ENCODE assay signal across 28 cellular contexts in the genomic region with DNA sequence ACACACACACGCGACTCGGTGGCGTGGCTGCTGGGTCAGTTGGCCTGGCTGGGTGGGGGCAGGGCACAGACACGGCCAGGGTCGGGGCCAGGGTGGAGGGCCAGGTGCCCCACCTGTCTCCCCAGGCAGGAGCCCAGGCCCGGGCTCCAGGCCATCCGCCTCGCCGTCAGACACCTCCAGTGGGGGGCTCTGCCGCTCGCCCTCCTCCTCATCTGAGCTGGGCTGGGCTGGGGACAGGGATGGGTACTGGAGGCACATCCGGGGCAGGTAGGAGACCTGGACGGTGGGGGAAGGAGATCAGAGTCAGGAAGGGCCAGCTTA. TPM values are rescaled to one million over a fixed set of nuclear protein-coding genes. Genes with fewer than 3 reads are reported as not detected.
"Had no signal": no experiment of that assay in that cellular context is flagged by ENCODE, and none has a peak within 500 bp of the region (broad histone marks: within the 10 kb centered on the region; RNA-seq: fewer than 3 reads in every experiment).

No MANE protein-coding gene starts in this region.

- H3K27me3 ChIP-seq: hepatocyte, suprapubic skin, transverse colon, vagina had no signal

- H2AFZ ChIP-seq: hepatocyte, parathyroid adenoma had no signal

- H3K36me3 ChIP-seq: suprapubic skin, transverse colon, vagina had no signal

- ATAC-seq: activated CD4-positive, CD25-positive, alpha-beta regulatory T cell treated with anti-CD3 and anti-CD28 coated beads, Interleukin-2, amount 50 U/mL, for 24 hours; activated naive CD4-positive, alpha-beta T cell treated with anti-CD3 and anti-CD28 coated beads, Interleukin-2, amount 50 U/mL, for 72 hours; activated T-helper 17 cell treated with anti-CD3 and anti-CD28 coated beads, Interleukin-2, amount 50 U/mL, for 72 hours; esophagus mucosa; left lobe of liver; right cardiac atrium; stimulated activated naive CD8-positive, alpha-beta T cell treated with anti-CD3 and anti-CD28 coated beads, Interleukin-15, amount 100 ng/mL, for 72 hours had no signal

- H3K27ac ChIP-seq: hepatocyte, parathyroid adenoma, suprapubic skin, transverse colon, vagina, VCaP had no signal

- H3K4me2 ChIP-seq: hepatocyte had no signal

- DNase-seq: activated CD4-positive, alpha-beta T cell treated with anti-CD3 and anti-CD28 coated beads, Interleukin-2, amount 10 ng/mL, durations not matched to agents 24 days and 14 days; activated T-cell treated with anti-CD3 and anti-CD28 coated beads, Interleukin-2, amount 50 U/mL, for 24 hours; effector memory CD4-positive, alpha-beta T cell; foreskin melanocyte; immature natural killer cell; stimulated activated CD4-positive, alpha-beta T cell treated with anti-CD3 and anti-CD28 coated beads, Interleukin-12 subunit alpha, Interleukin-12 subunit beta, amount 100 ng/mL, for 4 hours; stimulated activated naive CD8-positive, alpha-beta T cell treated with anti-CD3 and anti-CD28 coated beads, Interleukin-15, amount 100 ng/mL, for 72 hours; transverse colon had no signal

- H3K79me2 ChIP-seq: hepatocyte, parathyroid adenoma had no signal

- FAIRE-seq: astrocyte, colon, endothelial cell of umbilical vein had no signal

- H3K9ac ChIP-seq: parathyroid adenoma had no signal

- H3K9me3 ChIP-seq: suprapubic skin, transverse colon, vagina had no signal

- H3K4me3 ChIP-seq: hepatocyte, suprapubic skin, transverse colon, vagina had no signal

RNA-seq across cellular contexts. Expression of a gene that starts 6.2 kb away (rescaled TPM):
- total RNA-seq: activated CD4-positive, alpha-beta T cell treated with anti-CD3 and anti-CD28 coated beads, Interleukin-2, amount 10 ng/mL, durations not matched to agents 24 days and 14 days; activated naive CD4-positive, alpha-beta T cell treated with anti-CD3 and anti-CD28 coated beads, Interleukin-2, amount 50 U/mL, for 72 hours; activated T-helper 17 cell treated with anti-CD3 and anti-CD28 coated beads, Interleukin-2, amount 50 U/mL, for 72 hours; astrocyte; dermis microvascular lymphatic vessel endothelial cell; endothelial cell of umbilical vein; esophagus mucosa; kidney epithelial cell; lung microvascular endothelial cell; natural killer cell treated with Interleukin-12 subunit alpha and Interleukin-12 subunit beta and Interleukin-15 and Interleukin-18, amount 100 ng/mL, for 72 hours; pulmonary artery endothelial cell; T-helper 2 cell treated with Interferon-gamma antibody and Interleukin-4, amounts not matched to agents 100 ng/mL and 5 ng/mL, for 36 hours; transverse colon; vagina had no signal
- polyA plus RNA-seq: endothelial cell of umbilical vein, immature natural killer cell had no signal

RNA-seq across cellular contexts. Expression of a gene that starts 19.7 kb away (rescaled TPM):
- total RNA-seq: activated CD4-positive, alpha-beta T cell treated with anti-CD3 and anti-CD28 coated beads, Interleukin-2, amount 10 ng/mL, durations not matched to agents 24 days and 14 days; astrocyte; dermis microvascular lymphatic vessel endothelial cell; endothelial cell of umbilical vein; kidney epithelial cell; lung microvascular endothelial cell; pulmonary artery endothelial cell; T-helper 2 cell treated with Interferon-gamma antibody and Interleukin-4, amounts not matched to agents 100 ng/mL and 5 ng/mL, for 36 hours had no signal
- polyA plus RNA-seq: endothelial cell of umbilical vein had no signal
